ENCODE assay signal across 18 cellular contexts in genomic region chr16:88616736-88617135, GRCh38. TPM values are rescaled to one million over a fixed set of nuclear protein-coding genes. Genes with fewer than 3 reads are reported as not detected.
DNase-seq lines count a peak whose midpoint lies in the region; ATAC-seq, FAIRE-seq and TF ChIP-seq lines count a peak whose summit lies in the region.
"Had no signal": no experiment of that assay in that cellular context is flagged by ENCODE, and none has a peak within 500 bp of the region (broad histone marks: within the 10 kb centered on the region; RNA-seq: fewer than 3 reads in every experiment).

No MANE protein-coding gene starts in this region.

- FAIRE-seq in K562 (lab: Jason Lieb, UNC): no peak

- peaks cover 15% of the 10 kb centered on the region for H3K9me1 ChIP-seq in K562 (ENCODE audit: control insufficient read depth, insufficient read depth, low read length)

- TF ChIP-seq CTCF in C4-2B (conservative IDR thresholded peaks at IDR 0.05): no peak
- TF ChIP-seq CTCF in K562 (IDR thresholded peaks at IDR 0.05 in 2 of 3, conservative IDR thresholded peaks at IDR 0.05 in 1 of 3; ENCODE audit: insufficient read depth in 2 of 3, low read depth in 1 of 3, low read length in 3 of 3): no peak
- no peak for TF ChIP-seq CTCF in thyroid gland (IDR thresholded peaks at IDR 0.05)
- TF ChIP-seq CTCF in activated CD8-positive, alpha-beta T cell treated with anti-CD3 and anti-CD28 coated beads for 36 hours (IDR thresholded peaks at IDR 0.05): no peak

- H3K27ac ChIP-seq in C4-2B: peak overlapping the region; percentile 81
- no peak overlapping the region for H3K27ac ChIP-seq in CD8-positive, alpha-beta memory T cell (ENCODE audit: low read depth, low read length)
- peak overlapping the region; percentile 58; the same call in 2 of the 3 replicates for H3K27ac ChIP-seq in K562 (ENCODE audit: extremely low read depth, low read depth, low read length)
- H3K27ac ChIP-seq in naive thymus-derived CD4-positive, alpha-beta T cell (ENCODE audit: low read depth, low read length): no peak overlapping the region
- no peak overlapping the region for H3K27ac ChIP-seq in thyroid gland
- H3K27ac ChIP-seq: left ventricle myocardium inferior, parathyroid adenoma had no signal

- no TSS peak for BruUV-seq in K562 (replicated peaks; lab: Mats Ljungman, UMichigan)

- peaks cover 0 to 72% (median 14%) of the 10 kb centered on the region in 3 donors for H3K36me3 Mint-ChIP-seq in CD8-positive, alpha-beta memory T cell
- peaks cover 0 to 21% (median 12%) of the 10 kb centered on the region in 5 donors for H3K36me3 Mint-ChIP-seq in naive thymus-derived CD4-positive, alpha-beta T cell
- peaks cover 15% of the 10 kb centered on the region for H3K36me3 Mint-ChIP-seq in activated CD8-positive, alpha-beta T cell treated with anti-CD3 and anti-CD28 coated beads for 36 hours (ENCODE audit: low read depth)
- H3K36me3 Mint-ChIP-seq: IgD-negative memory B cell had no signal

- no peak overlapping the region for H2AFZ ChIP-seq in K562 (ENCODE audit: low read depth, low read length)
- H2AFZ ChIP-seq: parathyroid adenoma had no signal

- peak overlapping the region; percentile 26; the same call in 1 of the 2 replicates for H3K4me2 ChIP-seq in K562 (ENCODE audit: insufficient read depth, low read length)

- peaks cover 32% of the 10 kb centered on the region for H3K4me1 ChIP-seq in CD8-positive, alpha-beta memory T cell (ENCODE audit: insufficient read depth, low read length)
- H3K4me1 ChIP-seq in K562 (replicated peaks in 1 of 2; ENCODE audit: control insufficient read depth in 2 of 2, insufficient read depth in 2 of 2, low read length in 2 of 2): peaks cover 24 to 39% of the 10 kb centered on the region in 2 experiments; a peak in 4 of 5 replicates
- peaks cover 0 to 29% of the 10 kb centered on the region in 2 donors for H3K4me1 ChIP-seq in naive thymus-derived CD4-positive, alpha-beta T cell (ENCODE audit: control insufficient read depth in 2 of 2, insufficient read depth in 2 of 2, low read length in 2 of 2)
- peaks cover 0 to 12% of the 10 kb centered on the region in 2 donors for H3K4me1 ChIP-seq in thyroid gland
- H3K4me1 ChIP-seq: parathyroid adenoma had no signal

- no peak overlapping the region for H3K4me3 ChIP-seq in CD8-positive, alpha-beta memory T cell (ENCODE audit: low read length)
- H3K4me3 ChIP-seq in K562 (no peak overlapping the region), thyroid gland (replicated peaks in 1 of 3) (no peak overlapping the region)
- no peak overlapping the region for H3K4me3 ChIP-seq in naive thymus-derived CD4-positive, alpha-beta T cell (ENCODE audit: low read length)
- H3K4me3 ChIP-seq: left ventricle myocardium inferior had no signal

- TF ChIP-seq POLR2A in K562 (conservative IDR thresholded peaks at IDR 0.05): no peak
- no peak for TF ChIP-seq POLR2A in thyroid gland (IDR thresholded peaks at IDR 0.05)

- WGBS in K562 (ENCODE audit: insufficient coverage, low coverage, missing lambda C conversion rate): 77% methylated on average over 12 of the region's 12 CpGs
- 83 to 90% methylated on average over 8 to 12 of the region's 12 CpGs for WGBS in thyroid gland, 2 donors

- peaks cover 16% of the 10 kb centered on the region for H3K36me3 ChIP-seq in CD8-positive, alpha-beta memory T cell (ENCODE audit: insufficient read depth, low read length)
- H3K36me3 ChIP-seq in K562 (ENCODE audit: control insufficient read depth, insufficient read depth, low read length) (peaks cover 80% of the 10 kb centered on the region), thyroid gland (peaks cover 0 to 6% of the 10 kb centered on the region in 2 donors)
- H3K36me3 ChIP-seq in naive thymus-derived CD4-positive, alpha-beta T cell (ENCODE audit: control insufficient read depth in 2 of 3, insufficient read depth in 3 of 3, low read length in 3 of 3): peaks cover 0 to 79% (median 4%) of the 10 kb centered on the region in 3 experiments

- H3K27ac Mint-ChIP-seq in CD8-positive, alpha-beta memory T cell: peak overlapping the region; percentile 48 to 100 (median 100)
- peak overlapping the region in 5 of 9 donors; percentile 32 to 70 (median 38) for H3K27ac Mint-ChIP-seq in naive thymus-derived CD4-positive, alpha-beta T cell
- H3K27ac Mint-ChIP-seq in activated CD8-positive, alpha-beta T cell treated with anti-CD3 and anti-CD28 coated beads for 36 hours: no peak overlapping the region
- H3K27ac Mint-ChIP-seq: activated T-helper 1 cell treated with anti-CD3 and anti-CD28 coated beads, Interleukin-12 subunit alpha, Interleukin-12 subunit beta, Interleukin-2, Interleukin-4 antibody, amounts not matched to agents 30 ng/mL and 10 ng/mL and 1 ng/mL, durations not matched to agents 14 hours and 24 hours and 36 hours; B cell; IgD-negative memory B cell had no signal

- intact Hi-C loops in K562 (cut with micrococcal nuclease) (no loop called here), thyroid gland (cut with DNase I) (no loop called here)
- intact Hi-C loops in naive thymus-derived CD4-positive, alpha-beta T cell (cut with micrococcal nuclease): no loop called here
- intact Hi-C loops in activated CD8-positive, alpha-beta T cell treated with anti-CD3 and anti-CD28 coated beads for 36 hours (cut with micrococcal nuclease): no loop called here

- H3K9me3 Mint-ChIP-seq in CD8-positive, alpha-beta memory T cell: peaks cover 0 to 2% (median 2%) of the 10 kb centered on the region in 5 donors
- H3K9me3 Mint-ChIP-seq in naive thymus-derived CD4-positive, alpha-beta T cell: no peaks in the 10 kb centered on the region
- no peaks in the 10 kb centered on the region for H3K9me3 Mint-ChIP-seq in activated CD8-positive, alpha-beta T cell treated with anti-CD3 and anti-CD28 coated beads for 36 hours
- H3K9me3 Mint-ChIP-seq: activated T-helper 1 cell treated with anti-CD3 and anti-CD28 coated beads, Interleukin-12 subunit alpha, Interleukin-12 subunit beta, Interleukin-2, Interleukin-4 antibody, amounts not matched to agents 30 ng/mL and 10 ng/mL and 1 ng/mL, durations not matched to agents 14 hours and 24 hours and 36 hours; IgD-negative memory B cell had no signal

- in situ Hi-C loops in K562 (cut with MboI): no loop called here

- DNase-seq in CD8-positive, alpha-beta memory T cell: no peak
- DNase-seq in K562 (ENCODE audit: extremely low read depth in 1 of 4, low spot score in 3 of 4) (no peak), thyroid gland (no peak), pons (ENCODE audit: low spot score) (no peak)
- DNase-seq in naive thymus-derived CD4-positive, alpha-beta T cell: no peak
- no peak for DNase-seq in activated CD8-positive, alpha-beta T cell treated with anti-CD3 and anti-CD28 coated beads for 36 hours
- DNase-seq: effector memory CD4-positive, alpha-beta T cell; HCEC 1CT; left ventricle myocardium inferior; stimulated activated CD4-positive, alpha-beta T cell treated with anti-CD3 and anti-CD28 coated beads, Interleukin-4, amount 100 ng/mL, for 24 hours; SW 1271 had no signal

- H3K27me3 Mint-ChIP-seq in CD8-positive, alpha-beta memory T cell: peaks cover 0 to 4% of the 10 kb centered on the region in 2 donors
- no peaks in the 10 kb centered on the region for H3K27me3 Mint-ChIP-seq in naive thymus-derived CD4-positive, alpha-beta T cell
- H3K27me3 Mint-ChIP-seq in activated CD8-positive, alpha-beta T cell treated with anti-CD3 and anti-CD28 coated beads for 36 hours: no peaks in the 10 kb centered on the region
- H3K27me3 Mint-ChIP-seq: B cell, IgD-negative memory B cell had no signal

- H3K27me3 ChIP-seq in CD8-positive, alpha-beta memory T cell (ENCODE audit: insufficient read depth, low read length, poor library complexity, severe bottlenecking): no peaks in the 10 kb centered on the region
- H3K27me3 ChIP-seq in K562 (ENCODE audit: control insufficient read depth in 2 of 2, insufficient read depth in 2 of 2, low read length in 2 of 2): no peaks in the 10 kb centered on the region
- H3K27me3 ChIP-seq in naive thymus-derived CD4-positive, alpha-beta T cell (ENCODE audit: control insufficient read depth in 2 of 2, insufficient read depth in 2 of 2, low read length in 2 of 2): no peaks in the 10 kb centered on the region
- no peaks in the 10 kb centered on the region for H3K27me3 ChIP-seq in thyroid gland

- ATAC-seq in K562: peak; percentile 57
- ATAC-seq in naive thymus-derived CD4-positive, alpha-beta T cell: no peak
- no peak for ATAC-seq in activated CD8-positive, alpha-beta T cell treated with anti-CD3 and anti-CD28 coated beads for 36 hours

- no peak overlapping the region for H3K4me3 Mint-ChIP-seq in CD8-positive, alpha-beta memory T cell
- no peak overlapping the region for H3K4me3 Mint-ChIP-seq in naive thymus-derived CD4-positive, alpha-beta T cell
- no peak overlapping the region for H3K4me3 Mint-ChIP-seq in activated CD8-positive, alpha-beta T cell treated with anti-CD3 and anti-CD28 coated beads for 36 hours
- H3K4me3 Mint-ChIP-seq: activated T-helper 1 cell treated with anti-CD3 and anti-CD28 coated beads, Interleukin-12 subunit alpha, Interleukin-12 subunit beta, Interleukin-2, Interleukin-4 antibody, amounts not matched to agents 30 ng/mL and 10 ng/mL and 1 ng/mL, durations not matched to agents 14 hours and 24 hours and 36 hours; B cell had no signal

- CTCF ChIA-PET in CD8-positive, alpha-beta memory T cell (lab: Charles Lee): interaction anchor here (0.8 to 1.5 kb wide), 2 partner anchors 17 to 69 kb away, joined by 3 read pairs; no protein-coding TSS in a partner anchor
- CTCF ChIA-PET in K562 (lab: Yijun Ruan, JAX; ENCODE audit: low intra/inter-chr PET ratio): no interaction called here
- CTCF ChIA-PET in naive thymus-derived CD4-positive, alpha-beta T cell (lab: Charles Lee): interaction anchor here (0.9 kb wide), 1 partner anchor 894 kb away, joined by 4 read pairs; no protein-coding TSS in a partner anchor
- CTCF ChIA-PET in activated CD8-positive, alpha-beta T cell treated with anti-CD3 and anti-CD28 coated beads for 36 hours (lab: Charles Lee): interaction anchor here (1.1 kb wide), 1 partner anchor 13 kb away, joined by 3 read pairs; no protein-coding TSS in a partner anchor

- peaks cover 30 to 61% (median 51%) of the 10 kb centered on the region in 3 donors for H3K4me1 Mint-ChIP-seq in CD8-positive, alpha-beta memory T cell
- H3K4me1 Mint-ChIP-seq in naive thymus-derived CD4-positive, alpha-beta T cell: peaks cover 9 to 38% (median 26%) of the 10 kb centered on the region in 7 donors
- peaks cover 21% of the 10 kb centered on the region for H3K4me1 Mint-ChIP-seq in activated CD8-positive, alpha-beta T cell treated with anti-CD3 and anti-CD28 coated beads for 36 hours (ENCODE audit: low read depth)
- H3K4me1 Mint-ChIP-seq: B cell had no signal

- no peaks in the 10 kb centered on the region for H3K9me3 ChIP-seq in CD8-positive, alpha-beta memory T cell (ENCODE audit: low read length)
- H3K9me3 ChIP-seq in K562 (replicated peaks; ENCODE audit: control insufficient read depth, insufficient read depth, low read depth, low read length): no peaks in the 10 kb centered on the region
- H3K9me3 ChIP-seq in naive thymus-derived CD4-positive, alpha-beta T cell (ENCODE audit: control insufficient read depth in 2 of 3, low read length in 3 of 3): no peaks in the 10 kb centered on the region
- no peaks in the 10 kb centered on the region for H3K9me3 ChIP-seq in thyroid gland
- H3K9me3 ChIP-seq: left ventricle myocardium inferior had no signal

- peaks cover 26% of the 10 kb centered on the region; the same call in 1 of the 2 replicates for H4K20me1 ChIP-seq in K562 (replicated peaks; ENCODE audit: control insufficient read depth, insufficient read depth, low read length)

- no peak for TF ChIP-seq RAD21 in K562 (CRISPR knock-in tag; conservative IDR thresholded peaks at IDR 0.05 in 1 of 2, IDR thresholded peaks at IDR 0.05 in 1 of 2)

- H3K9ac ChIP-seq in K562 (ENCODE audit: insufficient read depth in 1 of 2, low read depth in 2 of 2, low read length in 2 of 2): peak overlapping the region in 1 of 2 experiments; percentile 67; a peak in 2 of 4 replicates
- H3K9ac ChIP-seq: parathyroid adenoma had no signal

- H3K79me2 ChIP-seq in K562 (ENCODE audit: control insufficient read depth, insufficient read depth, low read length): peaks cover 57% of the 10 kb centered on the region

- no peak for TF ChIP-seq EP300 in K562 (IDR thresholded peaks at IDR 0.05; ENCODE audit: low read length)

- POLR2A ChIA-PET in CD8-positive, alpha-beta memory T cell (lab: Charles Lee): interaction anchor here (0.6 kb wide), 1 partner anchor 51 kb away, joined by 3 read pairs; no protein-coding TSS in a partner anchor
- POLR2A ChIA-PET in K562 (lab: Yijun Ruan, JAX): interaction anchor here (0.6 to 2.0 kb wide), 10 partner anchors 8 to 582 kb away, joined by 3 to 7 read pairs (median 3); partner anchors contain the start of gene ZC3H18
- POLR2A ChIA-PET in naive thymus-derived CD4-positive, alpha-beta T cell (lab: Charles Lee): interaction anchor here (0.6 kb wide), 1 partner anchor 16 kb away, joined by 3 read pairs; no protein-coding TSS in a partner anchor
- POLR2A ChIA-PET in activated CD8-positive, alpha-beta T cell treated with anti-CD3 and anti-CD28 coated beads for 36 hours (lab: Charles Lee): interaction anchor here (0.6 to 1.2 kb wide), 2 partner anchors 9 to 30 kb away, joined by 3 read pairs; no protein-coding TSS in a partner anchor

RNA-seq across cellular contexts. Expression of gene IL17C, which starts 21.6 kb away (rescaled TPM):
- total RNA-seq in CD8-positive, alpha-beta memory T cell: under 1 TPM in 1 of 2 experiments, not detected in 1; 0.22 TPM
- not detected for polyA plus RNA-seq in CD8-positive, alpha-beta memory T cell
- total RNA-seq in K562 (2011; cell fraction: chromatin; rRNA removed; ENCODE audit: low replicate concordance): not detected in 2 replicates
- not detected in 2 replicates for total RNA-seq in K562 (2011; cell fraction: nucleolus; rRNA removed)
- not detected in 2 replicates for total RNA-seq in K562 (2011; cell fraction: nucleoplasm; rRNA removed)
- total RNA-seq in K562 (2014; rRNA removed) (not detected in 2 replicates), K562 (2014; rRNA removed; fragmentation: Illumina TruSeq; extraction: Trizol) (not detected in 2 replicates), K562 (2015; rRNA removed; fragmentation: Illumina TruSeq; extraction: Trizol) (not detected in 2 replicates), K562 (2021) (not detected in 2 replicates), thyroid gland (not detected)
- polyA plus RNA-seq in K562 (2011; rRNA removed) (not detected in 2 replicates), K562 (2014; fragmentation: Illumina TruSeq; extraction: Trizol) (not detected in 2 replicates), K562 (2014; fragmentation: Nextera tagmentation; extraction: Ambion mirVana) (not detected), K562 (2014; rRNA removed) (not detected in 2 replicates)
- not detected in 2 replicates for polyA plus RNA-seq in K562 (2011; cell fraction: cytosol; rRNA removed)
- polyA plus RNA-seq in K562 (2011; cell fraction: nucleus; rRNA removed): 0.21 TPM in 1 of 2 replicates, not detected in the other
- not detected in 2 replicates for polyA plus RNA-seq in K562 (2012)
- polyA minus RNA-seq in K562 (2011; rRNA and poly(A)+ RNA removed): not detected in 2 replicates
- not detected in 2 replicates for polyA minus RNA-seq in K562 (2011; cell fraction: cytosol; rRNA and poly(A)+ RNA removed)
- polyA minus RNA-seq in K562 (2011; cell fraction: nucleus; rRNA and poly(A)+ RNA removed): not detected in 2 replicates
- total RNA-seq in naive thymus-derived CD4-positive, alpha-beta T cell: under 1 TPM in 1 of 5 experiments, not detected in 4; 0.37 TPM
- polyA plus RNA-seq in naive thymus-derived CD4-positive, alpha-beta T cell: not detected
- total RNA-seq in activated CD8-positive, alpha-beta T cell treated with anti-CD3 and anti-CD28 coated beads for 36 hours: under 1 TPM in 1 of 2 experiments, not detected in 1; 0.31 TPM
- total RNA-seq: activated T-helper 1 cell treated with anti-CD3 and anti-CD28 coated beads, Interleukin-12 subunit alpha, Interleukin-12 subunit beta, Interleukin-2, Interleukin-4 antibody, amounts not matched to agents 30 ng/mL and 10 ng/mL and 1 ng/mL, durations not matched to agents 14 hours and 24 hours and 36 hours; left ventricle myocardium inferior; mucosa of gallbladder; skeletal muscle tissue had no signal
- polyA plus RNA-seq: IgD-negative memory B cell had no signal

RNA-seq across cellular contexts. Expression of gene CYBA, which starts 34.1 kb away (rescaled TPM):
- 100 to 1,000 TPM; 208 to 237 TPM for total RNA-seq in CD8-positive, alpha-beta memory T cell
- 1,129 TPM for polyA plus RNA-seq in CD8-positive, alpha-beta memory T cell
- total RNA-seq in K562 (2011; cell fraction: chromatin; rRNA removed; ENCODE audit: low replicate concordance): 136 and 579 TPM in 2 replicates
- 819 and 943 TPM in 2 replicates for total RNA-seq in K562 (2011; cell fraction: nucleolus; rRNA removed)
- total RNA-seq in K562 (2011; cell fraction: nucleoplasm; rRNA removed): 427 and 435 TPM in 2 replicates
- total RNA-seq in K562 (2014; rRNA removed): 683 and 757 TPM in 2 replicates
- total RNA-seq in K562 (2014; rRNA removed; fragmentation: Illumina TruSeq; extraction: Trizol): 44.5 and 72.5 TPM in 2 replicates
- total RNA-seq in K562 (2015; rRNA removed; fragmentation: Illumina TruSeq; extraction: Trizol): 196 and 239 TPM in 2 replicates
- 384 and 422 TPM in 2 replicates for total RNA-seq in K562 (2021)
- 93.0 and 157 TPM in 2 replicates for polyA plus RNA-seq in K562 (2011; rRNA removed)
- polyA plus RNA-seq in K562 (2011; cell fraction: cytosol; rRNA removed): 366 and 963 TPM in 2 replicates
- polyA plus RNA-seq in K562 (2011; cell fraction: nucleus; rRNA removed): 349 and 566 TPM in 2 replicates
- 346 and 377 TPM in 2 replicates for polyA plus RNA-seq in K562 (2012)
- 63.5 and 240 TPM in 2 replicates for polyA plus RNA-seq in K562 (2014; fragmentation: Illumina TruSeq; extraction: Trizol)
- under 1 TPM; 0.34 to 0.45 TPM for polyA plus RNA-seq in K562 (2014; fragmentation: Nextera tagmentation; extraction: Ambion mirVana)
- polyA plus RNA-seq in K562 (2014; rRNA removed): 519 and 579 TPM in 2 replicates
- 40.1 and 80.4 TPM in 2 replicates for polyA minus RNA-seq in K562 (2011; rRNA and poly(A)+ RNA removed)
- polyA minus RNA-seq in K562 (2011; cell fraction: cytosol; rRNA and poly(A)+ RNA removed): 249 and 254 TPM in 2 replicates
- polyA minus RNA-seq in K562 (2011; cell fraction: nucleus; rRNA and poly(A)+ RNA removed): 78.6 and 83.5 TPM in 2 replicates
- total RNA-seq in naive thymus-derived CD4-positive, alpha-beta T cell: 100 to 1,000 TPM; 240 to 498 (median 281) TPM
- polyA plus RNA-seq in naive thymus-derived CD4-positive, alpha-beta T cell: 100 to 1,000 TPM; 454 to 537 TPM
- 100 to 1,000 TPM; 199 to 475 (median 339) TPM for total RNA-seq in thyroid gland
- 100 to 1,000 TPM; 230 to 236 TPM for total RNA-seq in activated CD8-positive, alpha-beta T cell treated with anti-CD3 and anti-CD28 coated beads for 36 hours

RNA-seq across cellular contexts. Expression of gene MVD, which starts 46.2 kb away (rescaled TPM):
- 10 to 100 TPM; 58.0 to 59.7 TPM for total RNA-seq in CD8-positive, alpha-beta memory T cell
- polyA plus RNA-seq in CD8-positive, alpha-beta memory T cell: 25.6 TPM
- total RNA-seq in K562 (2011; cell fraction: chromatin; rRNA removed; ENCODE audit: low replicate concordance): 321 and 787 TPM in 2 replicates
- total RNA-seq in K562 (2011; cell fraction: nucleolus; rRNA removed): 569 and 688 TPM in 2 replicates
- 436 and 479 TPM in 2 replicates for total RNA-seq in K562 (2011; cell fraction: nucleoplasm; rRNA removed)
- 89.2 and 121 TPM in 2 replicates for total RNA-seq in K562 (2014; rRNA removed)
- 17.6 and 26.6 TPM in 2 replicates for total RNA-seq in K562 (2014; rRNA removed; fragmentation: Illumina TruSeq; extraction: Trizol)
- total RNA-seq in K562 (2015; rRNA removed; fragmentation: Illumina TruSeq; extraction: Trizol): 45.3 and 45.5 TPM in 2 replicates
- total RNA-seq in K562 (2021): 126 and 141 TPM in 2 replicates
- 53.9 and 168 TPM in 2 replicates for polyA plus RNA-seq in K562 (2011; rRNA removed)
- 114 and 126 TPM in 2 replicates for polyA plus RNA-seq in K562 (2011; cell fraction: cytosol; rRNA removed)
- polyA plus RNA-seq in K562 (2011; cell fraction: nucleus; rRNA removed): 587 and 718 TPM in 2 replicates
- 111 and 112 TPM in 2 replicates for polyA plus RNA-seq in K562 (2012)
- 32.9 and 65.4 TPM in 2 replicates for polyA plus RNA-seq in K562 (2014; fragmentation: Illumina TruSeq; extraction: Trizol)
- polyA plus RNA-seq in K562 (2014; fragmentation: Nextera tagmentation; extraction: Ambion mirVana): 10 to 100 TPM; 12.2 to 15.4 TPM
- polyA plus RNA-seq in K562 (2014; rRNA removed): 65.6 and 82.5 TPM in 2 replicates
- polyA minus RNA-seq in K562 (2011; rRNA and poly(A)+ RNA removed): 19.0 and 22.9 TPM in 2 replicates
- 57.7 and 136 TPM in 2 replicates for polyA minus RNA-seq in K562 (2011; cell fraction: cytosol; rRNA and poly(A)+ RNA removed)
- polyA minus RNA-seq in K562 (2011; cell fraction: nucleus; rRNA and poly(A)+ RNA removed): 78.2 and 151 TPM in 2 replicates
- total RNA-seq in naive thymus-derived CD4-positive, alpha-beta T cell: 10 to 100 TPM; 37.7 to 66.9 (median 42.7) TPM
- polyA plus RNA-seq in naive thymus-derived CD4-positive, alpha-beta T cell: 10 to 100 TPM; 12.9 to 23.5 TPM
- total RNA-seq in thyroid gland: 10 to 100 TPM; 20.7 to 52.5 (median 43.2) TPM
- total RNA-seq in activated CD8-positive, alpha-beta T cell treated with anti-CD3 and anti-CD28 coated beads for 36 hours: 10 to 100 TPM; 83.1 to 89.9 TPM

RNA-seq across cellular contexts. Expression of gene ZC3H18, which starts 46.5 kb away (rescaled TPM):
- total RNA-seq in CD8-positive, alpha-beta memory T cell: 100 to 1,000 TPM in 1 of 2 experiments, 10 to 100 TPM in 1; 91.4 to 102 TPM
- polyA plus RNA-seq in CD8-positive, alpha-beta memory T cell: 21.6 TPM
- total RNA-seq in K562 (2011; cell fraction: chromatin; rRNA removed; ENCODE audit: low replicate concordance): 74.4 and 112 TPM in 2 replicates
- total RNA-seq in K562 (2011; cell fraction: nucleolus; rRNA removed): 51.3 and 61.4 TPM in 2 replicates
- 61.1 and 63.4 TPM in 2 replicates for total RNA-seq in K562 (2011; cell fraction: nucleoplasm; rRNA removed)
- total RNA-seq in K562 (2014; rRNA removed) (26.9 and 35.1 TPM in 2 replicates), K562 (2014; rRNA removed; fragmentation: Illumina TruSeq; extraction: Trizol) (16.0 and 16.3 TPM in 2 replicates), K562 (2015; rRNA removed; fragmentation: Illumina TruSeq; extraction: Trizol) (31.1 and 33.9 TPM in 2 replicates), K562 (2021) (81.3 and 88.7 TPM in 2 replicates), thyroid gland (10 to 100 TPM; 14.8 to 25.5 (median 20.9) TPM)
- polyA plus RNA-seq in K562 (2011; rRNA removed) (12.5 and 15.8 TPM in 2 replicates), K562 (2014; fragmentation: Illumina TruSeq; extraction: Trizol) (60.7 and 65.3 TPM in 2 replicates), K562 (2014; fragmentation: Nextera tagmentation; extraction: Ambion mirVana) (1 to 10 TPM; 1.7 to 2.0 TPM), K562 (2014; rRNA removed) (37.1 and 49.2 TPM in 2 replicates)
- 10.1 and 15.8 TPM in 2 replicates for polyA plus RNA-seq in K562 (2011; cell fraction: cytosol; rRNA removed)
- polyA plus RNA-seq in K562 (2011; cell fraction: nucleus; rRNA removed): 43.3 and 65.6 TPM in 2 replicates
- 57.6 and 59.2 TPM in 2 replicates for polyA plus RNA-seq in K562 (2012)
- polyA minus RNA-seq in K562 (2011; rRNA and poly(A)+ RNA removed): 7.9 and 9.1 TPM in 2 replicates
- polyA minus RNA-seq in K562 (2011; cell fraction: cytosol; rRNA and poly(A)+ RNA removed): 23.7 and 30.6 TPM in 2 replicates
- 17.5 and 19.1 TPM in 2 replicates for polyA minus RNA-seq in K562 (2011; cell fraction: nucleus; rRNA and poly(A)+ RNA removed)
- total RNA-seq in naive thymus-derived CD4-positive, alpha-beta T cell: 10 to 100 TPM; 74.0 to 97.8 (median 82.6) TPM
- polyA plus RNA-seq in naive thymus-derived CD4-positive, alpha-beta T cell: 10 to 100 TPM; 11.0 to 23.9 TPM
- 10 to 100 TPM; 67.7 to 73.5 TPM for total RNA-seq in activated CD8-positive, alpha-beta T cell treated with anti-CD3 and anti-CD28 coated beads for 36 hours

Comparison
In these comparisons a context has a peak if more than half of its experiments do, and no peak if none do; other contexts are left out.
1. H3K27ac ChIP-seq: peak in C4-2B (single experiment) and K562 (single experiment); none in CD8-positive, alpha-beta memory T cell (single experiment), naive thymus-derived CD4-positive, alpha-beta T cell (single experiment) and thyroid gland (0 of 3).